ENCODE assay signal across 8 cellular contexts in the genomic region with DNA sequence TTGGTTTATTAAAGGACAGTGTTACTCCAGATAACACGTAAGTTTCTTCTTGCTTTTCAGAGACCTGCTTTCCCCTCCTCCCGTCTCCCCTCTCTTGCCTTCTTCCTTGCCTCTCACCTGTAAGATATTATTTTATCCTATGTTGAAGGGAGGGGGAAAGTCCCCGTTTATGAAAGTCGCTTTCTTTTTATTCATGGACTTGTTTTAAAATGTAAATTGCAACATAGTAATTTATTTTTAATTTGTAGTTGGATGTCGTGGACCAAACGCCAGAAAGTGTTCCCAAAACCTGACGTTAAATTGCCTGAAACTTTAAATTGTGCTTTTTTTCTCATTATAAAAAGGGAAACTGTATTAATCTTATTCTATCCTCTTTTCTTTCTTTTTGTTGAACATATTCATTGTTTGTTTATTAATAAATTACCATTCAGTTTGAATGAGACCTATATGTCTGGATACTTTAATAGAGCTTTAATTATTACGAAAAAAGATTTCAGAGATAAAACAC. TPM values are rescaled to one million over a fixed set of nuclear protein-coding genes. Genes with fewer than 3 reads are reported as not detected.
DNase-seq lines count a peak whose midpoint lies in the region; ATAC-seq and TF ChIP-seq lines count a peak whose summit lies in the region.

No MANE protein-coding gene starts in this region.

- H3K27ac ChIP-seq in right cardiac atrium (ENCODE audit: low read length) (no peak overlapping the region), stomach (no peak overlapping the region)

- H3K4me3 Mint-ChIP-seq in activated CD8-positive, alpha-beta T cell treated with anti-CD3 and anti-CD28 coated beads, Interleukin-2, amount 10 ng/mL, durations not matched to agents 7 days and 5 days: peak overlapping the region; percentile 69

- H3K36me3 Mint-ChIP-seq in activated CD8-positive, alpha-beta T cell treated with anti-CD3 and anti-CD28 coated beads, Interleukin-2, amount 10 ng/mL, durations not matched to agents 7 days and 5 days (ENCODE audit: low read depth): peaks cover 6% of the 10 kb centered on the region

- POLR2A ChIA-PET in activated CD8-positive, alpha-beta T cell treated with anti-CD3 and anti-CD28 coated beads, Interleukin-2, amount 10 ng/mL, durations not matched to agents 7 days and 5 days (lab: Charles Lee): interaction anchor here (0.7 kb wide), 1 partner anchor 1237 kb away, joined by 3 read pairs; no protein-coding TSS in a partner anchor

- no peaks in the 10 kb centered on the region for H3K36me3 ChIP-seq in stomach

- WGBS in right cardiac atrium: 21% methylated on average over 8 of the region's 8 CpGs
- WGBS in stomach, 5 donors: 34 to 39% (median 35%) methylated on average over 8 of the region's 8 CpGs

- peaks cover 24% of the 10 kb centered on the region for H3K4me1 Mint-ChIP-seq in activated CD8-positive, alpha-beta T cell treated with anti-CD3 and anti-CD28 coated beads, Interleukin-2, amount 10 ng/mL, durations not matched to agents 7 days and 5 days (ENCODE audit: low read depth)

- H3K27me3 ChIP-seq in right cardiac atrium (ENCODE audit: control insufficient read depth, insufficient read depth) (no peaks in the 10 kb centered on the region), stomach (peaks cover 38 to 97% (median 80%) of the 10 kb centered on the region in 3 donors)

- ATAC-seq in activated CD8-positive, alpha-beta T cell treated with anti-CD3 and anti-CD28 coated beads, Interleukin-2, amount 10 ng/mL, durations not matched to agents 7 days and 5 days: no peak
- ATAC-seq in right cardiac atrium (no peak), GM19328 (IDR thresholded peaks at IDR 0.05; ENCODE audit: unreplicated experiment) (no peak)

- H3K9me3 ChIP-seq in right cardiac atrium (ENCODE audit: control insufficient read depth, low read length): no peaks in the 10 kb centered on the region
- H3K9me3 ChIP-seq in stomach: peaks cover 0 to 4% (median 0%) of the 10 kb centered on the region in 4 donors

- no peaks in the 10 kb centered on the region for H3K9me3 Mint-ChIP-seq in activated CD8-positive, alpha-beta T cell treated with anti-CD3 and anti-CD28 coated beads, Interleukin-2, amount 10 ng/mL, durations not matched to agents 7 days and 5 days (ENCODE audit: insufficient read depth)

- TF ChIP-seq POLR2A in stomach (IDR thresholded peaks at IDR 0.05): no peak

- TF ChIP-seq CTCF in stomach (IDR thresholded peaks at IDR 0.05): no peak

- DNase-seq in NCI-H526 treated with DMSO at 0.1 percent for 48 hours (lab: John Stamatoyannopoulos, UW): peak; percentile 21
- no peak for DNase-seq in NCI-H526 (lab: John Stamatoyannopoulos, UW)
- no peak for DNase-seq in activated CD8-positive, alpha-beta T cell treated with anti-CD3 and anti-CD28 coated beads, Interleukin-2, amount 10 ng/mL, durations not matched to agents 7 days and 5 days
- no peak for DNase-seq in right cardiac atrium
- DNase-seq in stomach: no peak
- no peak for DNase-seq in NCI-H2107 treated with DMSO at 0.1 percent for 48 hours (lab: John Stamatoyannopoulos, UW; ENCODE audit: unreplicated experiment)
- no peak for DNase-seq in NCI-H1694 treated with DMSO at 0.1 percent for 48 hours (lab: John Stamatoyannopoulos, UW)

- CTCF ChIA-PET in activated CD8-positive, alpha-beta T cell treated with anti-CD3 and anti-CD28 coated beads, Interleukin-2, amount 10 ng/mL, durations not matched to agents 7 days and 5 days (lab: Charles Lee): interaction anchor here (0.6 to 2.1 kb wide), 6 partner anchors 10 to 741 kb away, joined by 3 to 7 read pairs (median 3); no protein-coding TSS in a partner anchor

- intact Hi-C loops in right cardiac atrium (cut with DNase I): no loop called here
- intact Hi-C loops in stomach (cut with DNase I; ENCODE audit: low total_unique reads): no loop called here

- TF ChIP-seq EP300 in stomach (IDR thresholded peaks at IDR 0.05): no peak

- H3K4me3 ChIP-seq in right cardiac atrium (ENCODE audit: low read length) (peak overlapping the region; percentile 97), stomach (peak overlapping the region; percentile 52 to 68 (median 64))

- peak overlapping the region; percentile 53 for H3K27ac Mint-ChIP-seq in activated CD8-positive, alpha-beta T cell treated with anti-CD3 and anti-CD28 coated beads, Interleukin-2, amount 10 ng/mL, durations not matched to agents 7 days and 5 days

- peaks cover 59% of the 10 kb centered on the region for H3K27me3 Mint-ChIP-seq in activated CD8-positive, alpha-beta T cell treated with anti-CD3 and anti-CD28 coated beads, Interleukin-2, amount 10 ng/mL, durations not matched to agents 7 days and 5 days (ENCODE audit: low read depth)

- H3K4me1 ChIP-seq in right cardiac atrium (ENCODE audit: control insufficient read depth, insufficient read depth, low read length): no peaks in the 10 kb centered on the region
- H3K4me1 ChIP-seq in stomach: peaks cover 40 to 67% (median 59%) of the 10 kb centered on the region in 4 donors

RNA-seq across cellular contexts. Expression of a gene that starts 2.7 kb away (rescaled TPM):
- total RNA-seq in activated CD8-positive, alpha-beta T cell treated with anti-CD3 and anti-CD28 coated beads, Interleukin-2, amount 10 ng/mL, durations not matched to agents 7 days and 5 days: not detected
- total RNA-seq in right cardiac atrium (10 to 100 TPM; 15.1 to 25.0 (median 21.9) TPM), stomach (1 to 10 TPM; 2.0 to 8.3 (median 4.7) TPM)
- polyA plus RNA-seq in right cardiac atrium (7.2 TPM), stomach (1 to 10 TPM in 1 of 3 donors, under 1 TPM in 2; 0.25 to 1.7 (median 0.31) TPM)
